In genomic region chr10:8130973-8131911, GRCh38 we compare ENCODE assay signal across 8 cellular contexts.
DNase-seq lines count a peak whose midpoint lies in the region; ATAC-seq and TF ChIP-seq lines count a peak whose summit lies in the region.

No MANE protein-coding gene starts in this region.

- CTCF ChIA-PET in activated CD4-positive, alpha-beta T cell treated with anti-CD3 and anti-CD28 coated beads, Interleukin-2, amount 10 ng/mL, durations not matched to agents 7 days and 5 days (lab: Charles Lee), result interaction anchor here (1.4 to 1.8 kb wide), 2 partner anchors 10 to 67 kb away, joined by 6 to 8 read pairs; no protein-coding TSS in a partner anchor
- CTCF ChIA-PET in CD8-positive, alpha-beta T cell (lab: Charles Lee), result no interaction called here

- no peaks in the 10 kb centered on the region for H3K9me3 ChIP-seq in CD8-positive, alpha-beta T cell (ENCODE audit: low read length)

- DNase-seq in activated CD8-positive, alpha-beta memory T cell treated with anti-CD3 and anti-CD28 coated beads for 48 hours (ENCODE audit: low read depth in 2 of 3, low spot score in 2 of 3), result peak in 2 of 3 experiments; percentile 13 to 22
- no peak for DNase-seq in activated CD8-positive, alpha-beta memory T cell treated with anti-CD3 and anti-CD28 coated beads, Interleukin-2, amount 50 U/mL, for 48 hours
- peak; percentile 36 for DNase-seq in activated CD4-positive, alpha-beta T cell treated with anti-CD3 and anti-CD28 coated beads, Interleukin-2, amount 10 ng/mL, durations not matched to agents 7 days and 5 days
- DNase-seq in stimulated activated CD8-positive, alpha-beta memory T cell treated with anti-CD3 and anti-CD28 coated beads, Interleukin-4, amount 100 ng/mL, for 48 hours, result peak; percentile 51
- DNase-seq in naive thymus-derived CD8-positive, alpha-beta T cell, result no peak
- no peak for DNase-seq in GM19240 (ENCODE audit: insufficient read length, low spot score)
- no peak for DNase-seq in CD8-positive, alpha-beta T cell

- no peak for TF ChIP-seq CTCF in CD8-positive, alpha-beta T cell (IDR thresholded peaks at IDR 0.05)

- H3K36me3 Mint-ChIP-seq in activated CD4-positive, alpha-beta T cell treated with anti-CD3 and anti-CD28 coated beads, Interleukin-2, amount 10 ng/mL, durations not matched to agents 7 days and 5 days (ENCODE audit: low read depth), result peaks cover 17% of the 10 kb centered on the region
- H3K36me3 Mint-ChIP-seq in naive thymus-derived CD8-positive, alpha-beta T cell, result peaks cover 0 to 6% (median 0%) of the 10 kb centered on the region in 3 donors
- H3K36me3 Mint-ChIP-seq in CD8-positive, alpha-beta T cell, result no peaks in the 10 kb centered on the region

- H3K4me3 ChIP-seq in CD8-positive, alpha-beta T cell (ENCODE audit: low read depth, low read length), result no peak overlapping the region

- peaks cover 1% of the 10 kb centered on the region for H3K4me1 ChIP-seq in CD8-positive, alpha-beta T cell (ENCODE audit: insufficient read depth, low read length)

- peaks cover 13% of the 10 kb centered on the region for H3K27me3 Mint-ChIP-seq in activated CD4-positive, alpha-beta T cell treated with anti-CD3 and anti-CD28 coated beads, Interleukin-2, amount 10 ng/mL, durations not matched to agents 7 days and 5 days
- peaks cover 0 to 26% (median 11%) of the 10 kb centered on the region in 5 donors for H3K27me3 Mint-ChIP-seq in naive thymus-derived CD8-positive, alpha-beta T cell
- peaks cover 14% of the 10 kb centered on the region for H3K27me3 Mint-ChIP-seq in CD8-positive, alpha-beta T cell (ENCODE audit: low read depth)

- no peak overlapping the region for H3K27ac ChIP-seq in CD8-positive, alpha-beta T cell (ENCODE audit: low read depth, low read length)

- H3K4me3 Mint-ChIP-seq in activated CD4-positive, alpha-beta T cell treated with anti-CD3 and anti-CD28 coated beads, Interleukin-2, amount 10 ng/mL, durations not matched to agents 7 days and 5 days, result peak overlapping the region; percentile 33
- H3K4me3 Mint-ChIP-seq in naive thymus-derived CD8-positive, alpha-beta T cell, result no peak overlapping the region
- H3K4me3 Mint-ChIP-seq in CD8-positive, alpha-beta T cell, result no peak overlapping the region

- intact Hi-C loops in CD8-positive, alpha-beta T cell (cut with DNase I, micrococcal nuclease), result no loop called here

- peak; percentile 49 for ATAC-seq in HG03175 (IDR thresholded peaks at IDR 0.05; ENCODE audit: unreplicated experiment)
- no peak for ATAC-seq in naive thymus-derived CD8-positive, alpha-beta T cell
- no peak for ATAC-seq in CD8-positive, alpha-beta T cell

- peak overlapping the region; percentile 78 for H3K27ac Mint-ChIP-seq in activated CD4-positive, alpha-beta T cell treated with anti-CD3 and anti-CD28 coated beads, Interleukin-2, amount 10 ng/mL, durations not matched to agents 7 days and 5 days
- no peak overlapping the region for H3K27ac Mint-ChIP-seq in naive thymus-derived CD8-positive, alpha-beta T cell
- H3K27ac Mint-ChIP-seq in CD8-positive, alpha-beta T cell, result no peak overlapping the region

- peaks cover 7% of the 10 kb centered on the region for H3K9me3 Mint-ChIP-seq in activated CD4-positive, alpha-beta T cell treated with anti-CD3 and anti-CD28 coated beads, Interleukin-2, amount 10 ng/mL, durations not matched to agents 7 days and 5 days
- no peaks in the 10 kb centered on the region for H3K9me3 Mint-ChIP-seq in naive thymus-derived CD8-positive, alpha-beta T cell
- H3K9me3 Mint-ChIP-seq in CD8-positive, alpha-beta T cell, result no peaks in the 10 kb centered on the region

- POLR2A ChIA-PET in activated CD4-positive, alpha-beta T cell treated with anti-CD3 and anti-CD28 coated beads, Interleukin-2, amount 10 ng/mL, durations not matched to agents 7 days and 5 days (lab: Charles Lee), result interaction anchor here (0.8 kb wide), 1 partner anchor 201 kb away, joined by 3 read pairs; no protein-coding TSS in a partner anchor
- POLR2A ChIA-PET in naive thymus-derived CD8-positive, alpha-beta T cell (lab: Charles Lee), result no interaction called here
- POLR2A ChIA-PET in CD8-positive, alpha-beta T cell (lab: Charles Lee), result no interaction called here

- no peaks in the 10 kb centered on the region for H3K27me3 ChIP-seq in CD8-positive, alpha-beta T cell (ENCODE audit: insufficient read depth, low read length)

- no peaks in the 10 kb centered on the region for H3K36me3 ChIP-seq in CD8-positive, alpha-beta T cell (ENCODE audit: insufficient read depth, low read length)

- peaks cover 46% of the 10 kb centered on the region for H3K4me1 Mint-ChIP-seq in activated CD4-positive, alpha-beta T cell treated with anti-CD3 and anti-CD28 coated beads, Interleukin-2, amount 10 ng/mL, durations not matched to agents 7 days and 5 days
- H3K4me1 Mint-ChIP-seq in naive thymus-derived CD8-positive, alpha-beta T cell, result peaks cover 3 to 20% (median 11%) of the 10 kb centered on the region in 4 donors
- H3K4me1 Mint-ChIP-seq in CD8-positive, alpha-beta T cell (ENCODE audit: low read depth), result peaks cover 6% of the 10 kb centered on the region

Comparison
In these comparisons a context has a peak if more than half of its experiments do, and no peak if none do; other contexts are left out.
1. DNase-seq: peak in activated CD8-positive, alpha-beta memory T cell treated with anti-CD3 and anti-CD28 coated beads for 48 hours (2 of 3), activated CD4-positive, alpha-beta T cell treated with anti-CD3 and anti-CD28 coated beads, Interleukin-2, amount 10 ng/mL, durations not matched to agents 7 days and 5 days (single experiment) and stimulated activated CD8-positive, alpha-beta memory T cell treated with anti-CD3 and anti-CD28 coated beads, Interleukin-4, amount 100 ng/mL, for 48 hours (single experiment); none in activated CD8-positive, alpha-beta memory T cell treated with anti-CD3 and anti-CD28 coated beads, Interleukin-2, amount 50 U/mL, for 48 hours (single experiment), naive thymus-derived CD8-positive, alpha-beta T cell (0 of 10), GM19240 (single experiment) and CD8-positive, alpha-beta T cell (0 of 7).